ENCODE assay signal across 11 cellular contexts in the genomic region with DNA sequence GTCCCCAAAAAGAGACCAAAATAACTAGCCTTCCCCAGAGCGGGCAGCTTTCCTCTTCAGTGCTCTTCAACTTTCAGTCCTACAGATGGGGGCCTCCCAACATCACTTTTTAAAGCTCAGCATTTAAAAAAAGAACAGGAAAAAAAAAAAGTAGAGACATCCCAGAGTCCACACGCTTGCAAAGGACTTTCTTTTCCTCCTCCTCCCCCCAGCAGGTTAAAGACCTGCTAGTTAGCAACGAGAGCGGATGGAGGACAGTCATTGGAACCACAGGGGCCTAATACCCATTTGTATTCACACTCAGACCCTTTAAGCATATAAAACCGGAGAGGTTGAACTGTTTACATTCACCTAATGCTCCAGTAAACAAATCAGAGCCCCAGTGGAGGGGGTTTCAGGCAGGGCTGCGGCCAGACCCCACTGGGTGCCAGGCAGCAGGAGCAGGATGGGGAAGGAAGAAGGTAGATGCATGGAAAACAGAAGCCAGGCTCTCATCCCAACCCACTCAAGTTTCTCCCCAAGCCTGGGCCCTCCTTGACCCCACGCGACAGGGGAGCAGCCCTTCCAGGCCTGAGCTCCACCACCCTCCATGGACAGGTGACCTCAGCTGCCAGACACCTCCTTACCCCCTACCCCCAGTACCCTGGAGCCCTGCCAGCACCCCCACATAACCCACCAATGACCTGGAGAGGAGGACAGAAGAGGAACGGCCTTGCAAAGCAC. TPM values are rescaled to one million over a fixed set of nuclear protein-coding genes. Genes with fewer than 3 reads are reported as not detected.
A peak's percentile ranks its signal among the peaks of the same experiment; 100 is the strongest.
DNase-seq lines count a peak whose midpoint lies in the region; ATAC-seq and TF ChIP-seq lines count a peak whose summit lies in the region.
"Had no signal": no experiment of that assay in that cellular context is flagged by ENCODE, and none has a peak within 500 bp of the region (broad histone marks: within the 10 kb centered on the region; RNA-seq: fewer than 3 reads in every experiment).

No MANE protein-coding gene starts in this region.

- peak; percentile 10 for ATAC-seq in left lobe of liver
- ATAC-seq in activated CD8-positive, alpha-beta T cell treated with anti-CD3 and anti-CD28 coated beads, Interleukin-2, amount 10 ng/mL, durations not matched to agents 7 days and 5 days = no peak

- TF ChIP-seq POLR2A in suprapubic skin (IDR thresholded peaks at IDR 0.05) = no peak

- H3K9me3 ChIP-seq in suprapubic skin = no peaks in the 10 kb centered on the region
- H3K9me3 ChIP-seq: testis had no signal

- H3K27ac ChIP-seq in substantia nigra (ENCODE audit: low read depth, low read length, poor library complexity, severe bottlenecking) = peak overlapping the region; percentile 42
- H3K27ac ChIP-seq in suprapubic skin = no peak overlapping the region
- H3K27ac ChIP-seq: testis had no signal

- H3K27ac Mint-ChIP-seq in activated CD8-positive, alpha-beta T cell treated with anti-CD3 and anti-CD28 coated beads, Interleukin-2, amount 10 ng/mL, durations not matched to agents 7 days and 5 days = no peak overlapping the region
- H3K27ac Mint-ChIP-seq: activated naive CD4-positive, alpha-beta T cell treated with anti-CD3 and anti-CD28 coated beads for 36 hours had no signal

- in situ Hi-C loops in KBM-7 (cut with MboI; ENCODE audit: low pct_unique_long_range_greater_than_20kb, low sequenced_read_pairs) = no loop called here

- DNase-seq in NCI-H1092 treated with DMSO at 0.1 percent for 48 hours (lab: John Stamatoyannopoulos, UW) (peak; percentile 33), NCI-H1092 (lab: John Stamatoyannopoulos, UW) (no peak), KBM-7 (peak; percentile 19), left lobe of liver (ENCODE audit: low spot score) (no peak), substantia nigra (lab: John Stamatoyannopoulos, UW) (peak in 1 of 49 donors; percentile 16), suprapubic skin (ENCODE audit: low spot score in 2 of 2) (no peak)
- no peak for DNase-seq in activated CD4-positive, alpha-beta T cell treated with anti-CD3 and anti-CD28 coated beads for 48 hours
- DNase-seq in activated CD8-positive, alpha-beta T cell treated with anti-CD3 and anti-CD28 coated beads, Interleukin-2, amount 10 ng/mL, durations not matched to agents 7 days and 5 days = no peak
- DNase-seq: 8988T; activated naive CD4-positive, alpha-beta T cell treated with anti-CD3 and anti-CD28 coated beads for 36 hours; testis had no signal

- H3K27me3 ChIP-seq in suprapubic skin = no peaks in the 10 kb centered on the region
- H3K27me3 ChIP-seq: testis had no signal

- peaks cover 37% of the 10 kb centered on the region for H3K27me3 Mint-ChIP-seq in activated CD8-positive, alpha-beta T cell treated with anti-CD3 and anti-CD28 coated beads, Interleukin-2, amount 10 ng/mL, durations not matched to agents 7 days and 5 days (ENCODE audit: low read depth)

- no peaks in the 10 kb centered on the region for H3K36me3 ChIP-seq in suprapubic skin

- 85% methylated on average over 9 of the region's 9 CpGs for WGBS in suprapubic skin

- no peak for TF ChIP-seq EP300 in suprapubic skin (IDR thresholded peaks at IDR 0.05)

- H3K9me3 Mint-ChIP-seq in activated CD8-positive, alpha-beta T cell treated with anti-CD3 and anti-CD28 coated beads, Interleukin-2, amount 10 ng/mL, durations not matched to agents 7 days and 5 days (ENCODE audit: insufficient read depth) = no peaks in the 10 kb centered on the region
- H3K9me3 Mint-ChIP-seq: activated naive CD4-positive, alpha-beta T cell treated with anti-CD3 and anti-CD28 coated beads for 36 hours had no signal

- peaks cover 2% of the 10 kb centered on the region for H3K36me3 Mint-ChIP-seq in activated CD8-positive, alpha-beta T cell treated with anti-CD3 and anti-CD28 coated beads, Interleukin-2, amount 10 ng/mL, durations not matched to agents 7 days and 5 days (ENCODE audit: low read depth)

- CTCF ChIA-PET in activated CD8-positive, alpha-beta T cell treated with anti-CD3 and anti-CD28 coated beads, Interleukin-2, amount 10 ng/mL, durations not matched to agents 7 days and 5 days (lab: Charles Lee) = no interaction called here

- H3K4me1 ChIP-seq in suprapubic skin = peaks cover 26% of the 10 kb centered on the region
- H3K4me1 ChIP-seq: testis had no signal

- no peak overlapping the region for H3K4me3 Mint-ChIP-seq in activated CD8-positive, alpha-beta T cell treated with anti-CD3 and anti-CD28 coated beads, Interleukin-2, amount 10 ng/mL, durations not matched to agents 7 days and 5 days
- H3K4me3 Mint-ChIP-seq: activated naive CD4-positive, alpha-beta T cell treated with anti-CD3 and anti-CD28 coated beads for 36 hours had no signal

- TF ChIP-seq CTCF in suprapubic skin (IDR thresholded peaks at IDR 0.05) = no peak

- H3K4me1 Mint-ChIP-seq in activated CD8-positive, alpha-beta T cell treated with anti-CD3 and anti-CD28 coated beads, Interleukin-2, amount 10 ng/mL, durations not matched to agents 7 days and 5 days (ENCODE audit: low read depth) = peaks cover 30% of the 10 kb centered on the region

- POLR2A ChIA-PET in activated CD8-positive, alpha-beta T cell treated with anti-CD3 and anti-CD28 coated beads, Interleukin-2, amount 10 ng/mL, durations not matched to agents 7 days and 5 days (lab: Charles Lee) = no interaction called here

- H3K4me3 ChIP-seq in suprapubic skin = no peak overlapping the region
- H3K4me3 ChIP-seq: testis had no signal

RNA-seq across cellular contexts. Expression of a gene that starts 15.2 kb away (rescaled TPM):
- total RNA-seq in left lobe of liver (8.9 TPM), suprapubic skin (10 to 100 TPM; 10.4 to 16.1 (median 12.8) TPM)
- 1 to 10 TPM; 2.5 to 2.9 TPM for total RNA-seq in activated CD8-positive, alpha-beta T cell treated with anti-CD3 and anti-CD28 coated beads, Interleukin-2, amount 10 ng/mL, durations not matched to agents 7 days and 5 days

Comparison
In these comparisons a context has a peak if more than half of its experiments do, and no peak if none do; other contexts are left out.
1. DNase-seq: peak in NCI-H1092 treated with DMSO at 0.1 percent for 48 hours (single experiment) and KBM-7 (single experiment); none in NCI-H1092 (single experiment), left lobe of liver (single experiment), suprapubic skin (0 of 2), activated CD4-positive, alpha-beta T cell treated with anti-CD3 and anti-CD28 coated beads for 48 hours (single experiment) and activated CD8-positive, alpha-beta T cell treated with anti-CD3 and anti-CD28 coated beads, Interleukin-2, amount 10 ng/mL, durations not matched to agents 7 days and 5 days (single experiment).